ENCODE assay signal across 19 cellular contexts in genomic region chr17:28076138-28076537, GRCh38. TPM values are rescaled to one million over a fixed set of nuclear protein-coding genes. Genes with fewer than 3 reads are reported as not detected.
DNase-seq lines count a peak whose midpoint lies in the region; ATAC-seq, FAIRE-seq and TF ChIP-seq lines count a peak whose summit lies in the region.
"Had no signal": no experiment of that assay in that cellular context is flagged by ENCODE, and none has a peak within 500 bp of the region (broad histone marks: within the 10 kb centered on the region; RNA-seq: fewer than 3 reads in every experiment).

No MANE protein-coding gene starts in this region.

- H3K9ac ChIP-seq in K562 (ENCODE audit: insufficient read depth in 1 of 2, low read depth in 2 of 2, low read length in 2 of 2) = no peak overlapping the region

- FAIRE-seq in K562 (lab: Jason Lieb, UNC) = peak; percentile 73
- FAIRE-seq: GM12878 had no signal

- peak overlapping the region in 2 of 7 donors; percentile 6 to 13 for H3K27ac Mint-ChIP-seq in CD4-positive, alpha-beta memory T cell
- H3K27ac Mint-ChIP-seq in CD8-positive, alpha-beta T cell = peak overlapping the region; percentile 14
- H3K27ac Mint-ChIP-seq: IgD-negative memory B cell had no signal

- peaks cover 39% of the 10 kb centered on the region for H3K4me1 ChIP-seq in CD4-positive, alpha-beta memory T cell (ENCODE audit: insufficient read depth, low read length)
- H3K4me1 ChIP-seq in CD8-positive, alpha-beta T cell (ENCODE audit: insufficient read depth, low read length) = peaks cover 27% of the 10 kb centered on the region
- peaks cover 63% of the 10 kb centered on the region for H3K4me1 ChIP-seq in OCI-LY7 (ENCODE audit: insufficient read depth, low read length, poor library complexity, severe bottlenecking)
- H3K4me1 ChIP-seq in K562 (replicated peaks in 1 of 2; ENCODE audit: control insufficient read depth in 2 of 2, insufficient read depth in 2 of 2, low read length in 2 of 2) = peaks cover 0 to 21% of the 10 kb centered on the region in 2 experiments; a peak in 3 of 5 replicates
- H3K4me1 ChIP-seq in right atrium auricular region = peaks cover 0 to 10% of the 10 kb centered on the region in 2 donors

- intact Hi-C loops in CD4-positive, alpha-beta memory T cell (cut with micrococcal nuclease) = no loop called here
- intact Hi-C loops in CD8-positive, alpha-beta T cell (cut with DNase I, micrococcal nuclease) = no loop called here
- intact Hi-C loops in OCI-LY7 (cut with micrococcal nuclease; ENCODE audit: unreplicated experiment) (no loop called here), K562 (cut with micrococcal nuclease) (no loop called here)

- peaks cover 0 to 8% (median 3%) of the 10 kb centered on the region in 8 donors for H3K9me3 Mint-ChIP-seq in CD4-positive, alpha-beta memory T cell
- H3K9me3 Mint-ChIP-seq in CD8-positive, alpha-beta T cell = peaks cover 6% of the 10 kb centered on the region

- no peaks in the 10 kb centered on the region for H3K27me3 ChIP-seq in CD4-positive, alpha-beta memory T cell (ENCODE audit: insufficient read depth, low read length)
- no peaks in the 10 kb centered on the region for H3K27me3 ChIP-seq in CD8-positive, alpha-beta T cell (ENCODE audit: insufficient read depth, low read length)
- H3K27me3 ChIP-seq in K562 (ENCODE audit: control insufficient read depth in 2 of 2, insufficient read depth in 2 of 2, low read length in 2 of 2) (no peaks in the 10 kb centered on the region), right atrium auricular region (no peaks in the 10 kb centered on the region)

- peaks cover 35 to 61% (median 48%) of the 10 kb centered on the region in 4 donors for H3K4me1 Mint-ChIP-seq in CD4-positive, alpha-beta memory T cell
- peaks cover 66% of the 10 kb centered on the region for H3K4me1 Mint-ChIP-seq in CD8-positive, alpha-beta T cell (ENCODE audit: low read depth)

- H3K36me3 Mint-ChIP-seq in CD4-positive, alpha-beta memory T cell = peaks cover 12 to 24% of the 10 kb centered on the region in 2 donors
- H3K36me3 Mint-ChIP-seq in CD8-positive, alpha-beta T cell = peaks cover 17% of the 10 kb centered on the region

- BruUV-seq in OCI-LY7 (replicated peaks; lab: Mats Ljungman, UMichigan) (no TSS peak), K562 (replicated peaks; lab: Mats Ljungman, UMichigan) (no TSS peak)

- POLR2A ChIA-PET in CD4-positive, alpha-beta memory T cell (lab: Charles Lee; ENCODE audit: partially characterized antibody) = interaction anchor here (1.8 kb wide), 1 partner anchor 35 kb away, joined by 6 read pairs; no protein-coding TSS in a partner anchor
- POLR2A ChIA-PET in CD8-positive, alpha-beta T cell (lab: Charles Lee) = interaction anchor here (0.8 to 0.9 kb wide), 2 partner anchors 9 to 137 kb away, joined by 3 to 4 read pairs; no protein-coding TSS in a partner anchor
- POLR2A ChIA-PET in OCI-LY7 (lab: Charles Lee) = interaction anchor here (0.8 to 1.7 kb wide), 11 partner anchors 11 to 259 kb away, joined by 3 to 8 read pairs (median 4); partner anchors contain the start of genes IFT20 and TNFAIP1
- POLR2A ChIA-PET in K562 (lab: Yijun Ruan, JAX) = interaction anchor here (0.8 to 4.2 kb wide), 7 partner anchors 9 to 90 kb away, joined by 3 to 15 read pairs (median 3); no protein-coding TSS in a partner anchor

- no peak overlapping the region for H3K27ac ChIP-seq in CD4-positive, alpha-beta memory T cell (ENCODE audit: low read depth, low read length)
- no peak overlapping the region for H3K27ac ChIP-seq in CD8-positive, alpha-beta T cell (ENCODE audit: low read depth, low read length)
- H3K27ac ChIP-seq in OCI-LY7 (ENCODE audit: low read depth, low read length, poor library complexity, severe bottlenecking) (no peak overlapping the region), K562 (ENCODE audit: extremely low read depth, low read depth, low read length) (peak overlapping the region; percentile 8; the same call in 1 of the 3 replicates), right atrium auricular region (no peak overlapping the region)
- H3K27ac ChIP-seq: PC-9, RWPE1 had no signal

- no peak for ATAC-seq in CD8-positive, alpha-beta T cell
- peak; percentile 60; the same call in 2 of the 3 replicates for ATAC-seq in K562
- ATAC-seq: GM12878, HCT116 had no signal

- H3K4me3 ChIP-seq in CD4-positive, alpha-beta memory T cell (ENCODE audit: low read length in 2 of 2) = no peak overlapping the region
- no peak overlapping the region for H3K4me3 ChIP-seq in CD8-positive, alpha-beta T cell (ENCODE audit: low read depth, low read length)
- no peak overlapping the region for H3K4me3 ChIP-seq in OCI-LY7 (ENCODE audit: low read depth, low read length, poor library complexity, severe bottlenecking)
- no peak overlapping the region for H3K4me3 ChIP-seq in K562
- H3K4me3 ChIP-seq in right atrium auricular region = no peak overlapping the region
- H3K4me3 ChIP-seq: GM12878, PC-9 had no signal

- H3K9me2 ChIP-seq in OCI-LY7 (ENCODE audit: insufficient read depth, low read length) = no peaks in the 10 kb centered on the region

- CTCF ChIA-PET in CD4-positive, alpha-beta memory T cell (lab: Charles Lee; ENCODE audit: partially characterized antibody) = interaction anchor here (0.9 to 1.5 kb wide), 2 partner anchors 15 to 340 kb away, joined by 3 read pairs; no protein-coding TSS in a partner anchor
- CTCF ChIA-PET in CD8-positive, alpha-beta T cell (lab: Charles Lee) = no interaction called here
- CTCF ChIA-PET in OCI-LY7 (lab: Charles Lee; ENCODE audit: unreplicated experiment) (no interaction called here), K562 (lab: Yijun Ruan, JAX; ENCODE audit: low intra/inter-chr PET ratio) (no interaction called here)

- H3K79me2 ChIP-seq in OCI-LY7 (ENCODE audit: insufficient read depth, low read depth, low read length) = peaks cover 49% of the 10 kb centered on the region; the same call in 1 of the 2 replicates
- H3K79me2 ChIP-seq in K562 (ENCODE audit: control insufficient read depth, insufficient read depth, low read length) = peaks cover 88% of the 10 kb centered on the region

- H3K27me3 Mint-ChIP-seq in CD4-positive, alpha-beta memory T cell = no peaks in the 10 kb centered on the region
- H3K27me3 Mint-ChIP-seq in CD8-positive, alpha-beta T cell (ENCODE audit: low read depth) = no peaks in the 10 kb centered on the region
- H3K27me3 Mint-ChIP-seq: IgD-negative memory B cell had no signal

- no peak for TF ChIP-seq RAD21 in K562 (CRISPR knock-in tag; conservative IDR thresholded peaks at IDR 0.05 in 1 of 2, IDR thresholded peaks at IDR 0.05 in 1 of 2)

- H3K36me3 ChIP-seq in CD4-positive, alpha-beta memory T cell (ENCODE audit: insufficient read depth, low read length) = no peaks in the 10 kb centered on the region
- H3K36me3 ChIP-seq in CD8-positive, alpha-beta T cell (ENCODE audit: insufficient read depth, low read length) = no peaks in the 10 kb centered on the region
- H3K36me3 ChIP-seq in OCI-LY7 (ENCODE audit: insufficient read depth, low read length) (peaks cover 17% of the 10 kb centered on the region), K562 (ENCODE audit: control insufficient read depth, insufficient read depth, low read length) (peaks cover 6% of the 10 kb centered on the region; the same call in 2 of the 3 replicates), right atrium auricular region (no peaks in the 10 kb centered on the region)

- no peaks in the 10 kb centered on the region for H3K9me1 ChIP-seq in K562 (ENCODE audit: control insufficient read depth, insufficient read depth, low read length)

- DNase-seq in CD4-positive, alpha-beta memory T cell = peak in 3 of 5 donors; percentile 2 to 10 (median 5)
- no peak for DNase-seq in CD8-positive, alpha-beta T cell
- DNase-seq in OCI-LY7 (ENCODE audit: low spot score) = peak; percentile 34
- no peak for DNase-seq in K562 (ENCODE audit: extremely low read depth in 1 of 4, low spot score in 3 of 4)
- no peak for DNase-seq in ACHN
- DNase-seq in C1 segment of cervical spinal cord (lab: John Stamatoyannopoulos, UW) = no peak
- DNase-seq in right atrium auricular region (ENCODE audit: low spot score) = no peak
- DNase-seq: AML-193, DMS153, EL, GOT3, NCI-H1105 treated with DMSO at 0.1 percent for 48 hours, NCI-H1694 treated with DMSO at 0.1 percent for 48 hours, PC-9, SIG-M5 had no signal

- no peak for TF ChIP-seq POLR2A in K562 (conservative IDR thresholded peaks at IDR 0.05)

- peak overlapping the region; percentile 39; the same call in 1 of the 2 replicates for H2AFZ ChIP-seq in OCI-LY7 (ENCODE audit: low read length)
- no peak overlapping the region for H2AFZ ChIP-seq in K562 (ENCODE audit: low read depth, low read length)
- H2AFZ ChIP-seq: PC-9 had no signal

- H3K4me3 Mint-ChIP-seq in CD4-positive, alpha-beta memory T cell = peak overlapping the region in 2 of 8 donors; percentile 16 to 41
- no peak overlapping the region for H3K4me3 Mint-ChIP-seq in CD8-positive, alpha-beta T cell

- H3K9me3 ChIP-seq in CD4-positive, alpha-beta memory T cell (ENCODE audit: control insufficient read depth in 1 of 2, low read length in 2 of 2) = no peaks in the 10 kb centered on the region
- no peaks in the 10 kb centered on the region for H3K9me3 ChIP-seq in CD8-positive, alpha-beta T cell (ENCODE audit: low read length)
- H3K9me3 ChIP-seq in OCI-LY7 (ENCODE audit: low read length) = peaks cover 15% of the 10 kb centered on the region
- H3K9me3 ChIP-seq in K562 (replicated peaks; ENCODE audit: control insufficient read depth, insufficient read depth, low read depth, low read length) = peaks cover 2% of the 10 kb centered on the region; the same call in 1 of the 2 replicates
- peaks cover 0 to 14% of the 10 kb centered on the region in 2 donors for H3K9me3 ChIP-seq in right atrium auricular region

- no peak for TF ChIP-seq CTCF in CD8-positive, alpha-beta T cell (IDR thresholded peaks at IDR 0.05)
- TF ChIP-seq CTCF in OCI-LY7 (conservative IDR thresholded peaks at IDR 0.05; ENCODE audit: low read length) (no peak), K562 (IDR thresholded peaks at IDR 0.05 in 2 of 3, conservative IDR thresholded peaks at IDR 0.05 in 1 of 3; ENCODE audit: insufficient read depth in 2 of 3, low read depth in 1 of 3, low read length in 3 of 3) (no peak), right atrium auricular region (IDR thresholded peaks at IDR 0.05) (no peak)

- TF ChIP-seq EP300 in K562 (IDR thresholded peaks at IDR 0.05; ENCODE audit: low read length) = no peak

- H4K20me1 ChIP-seq in OCI-LY7 (ENCODE audit: insufficient read depth, low read length) (no peaks in the 10 kb centered on the region), K562 (replicated peaks; ENCODE audit: control insufficient read depth, insufficient read depth, low read length) (no peaks in the 10 kb centered on the region)

- WGBS in K562 (ENCODE audit: insufficient coverage, low coverage, missing lambda C conversion rate) = 18% methylated on average over 1 of the region's 1 CpG

- in situ Hi-C loops in K562 (cut with MboI) (no loop called here), ACHN (cut with HindIII; ENCODE audit: low pct_ligation_motif_present, low pct_unique_long_range_greater_than_20kb, low sequenced_read_pairs) (no loop called here)

- peak overlapping the region; percentile 67 for H3K4me2 ChIP-seq in OCI-LY7 (ENCODE audit: low read length)
- H3K4me2 ChIP-seq in K562 (ENCODE audit: insufficient read depth, low read length) = no peak overlapping the region
- H3K4me2 ChIP-seq: PC-9 had no signal

RNA-seq across cellular contexts. Expression of gene NLK, which starts 33.7 kb away (rescaled TPM):
- 10 to 100 TPM; 13.8 to 14.0 TPM for total RNA-seq in CD4-positive, alpha-beta memory T cell
- polyA plus RNA-seq in CD4-positive, alpha-beta memory T cell = 1 to 10 TPM; 1.2 to 1.8 TPM
- 1 to 10 TPM; 6.5 to 7.6 TPM for total RNA-seq in CD8-positive, alpha-beta T cell
- total RNA-seq in OCI-LY7 (2014; rRNA removed; shearing (Covaris generic)) = 18.1 and 23.3 TPM in 2 replicates
- total RNA-seq in OCI-LY7 (2022) = 27.8 and 31.1 TPM in 2 replicates
- 88.0 and 129 TPM in 2 replicates for total RNA-seq in K562 (2011; cell fraction: chromatin; rRNA removed; ENCODE audit: low replicate concordance)
- total RNA-seq in K562 (2011; cell fraction: nucleolus; rRNA removed) = 64.0 and 66.8 TPM in 2 replicates
- total RNA-seq in K562 (2011; cell fraction: nucleoplasm; rRNA removed) = 80.4 and 113 TPM in 2 replicates
- 25.7 and 25.8 TPM in 2 replicates for total RNA-seq in K562 (2014; rRNA removed)
- 26.3 and 29.8 TPM in 2 replicates for total RNA-seq in K562 (2014; rRNA removed; fragmentation: Illumina TruSeq; extraction: Trizol)
- total RNA-seq in K562 (2015; rRNA removed; fragmentation: Illumina TruSeq; extraction: Trizol) = 33.2 and 33.7 TPM in 2 replicates
- total RNA-seq in K562 (2021) = 29.1 and 29.2 TPM in 2 replicates
- polyA plus RNA-seq in K562 (2011; rRNA removed) = 44.4 and 59.6 TPM in 2 replicates
- polyA plus RNA-seq in K562 (2011; cell fraction: cytosol; rRNA removed) = 26.6 and 30.8 TPM in 2 replicates
- polyA plus RNA-seq in K562 (2011; cell fraction: nucleus; rRNA removed) = 92.1 and 137 TPM in 2 replicates
- 24.3 and 28.6 TPM in 2 replicates for polyA plus RNA-seq in K562 (2012)
- polyA plus RNA-seq in K562 (2014; fragmentation: Illumina TruSeq; extraction: Trizol) = 30.5 and 33.7 TPM in 2 replicates
- polyA plus RNA-seq in K562 (2014; fragmentation: Nextera tagmentation; extraction: Ambion mirVana) = 10 to 100 TPM; 10.9 to 11.1 TPM
- polyA plus RNA-seq in K562 (2014; rRNA removed) = 26.7 and 27.7 TPM in 2 replicates
- polyA minus RNA-seq in K562 (2011; rRNA and poly(A)+ RNA removed) = 58.5 and 80.6 TPM in 2 replicates
- 21.7 and 34.5 TPM in 2 replicates for polyA minus RNA-seq in K562 (2011; cell fraction: cytosol; rRNA and poly(A)+ RNA removed)
- 64.1 and 102 TPM in 2 replicates for polyA minus RNA-seq in K562 (2011; cell fraction: nucleus; rRNA and poly(A)+ RNA removed)
- 10 to 100 TPM; 17.9 to 19.4 TPM for total RNA-seq in right atrium auricular region

Comparison
In these comparisons a context has a peak if more than half of its experiments do, and no peak if none do; other contexts are left out.
1. DNase-seq: peak in CD4-positive, alpha-beta memory T cell (3 of 5) and OCI-LY7 (single experiment); none in CD8-positive, alpha-beta T cell (0 of 7), K562 (0 of 4), ACHN (single experiment), C1 segment of cervical spinal cord (0 of 14) and right atrium auricular region (single experiment).